ENCODE assay signal across 8 cellular contexts in the genomic region with DNA sequence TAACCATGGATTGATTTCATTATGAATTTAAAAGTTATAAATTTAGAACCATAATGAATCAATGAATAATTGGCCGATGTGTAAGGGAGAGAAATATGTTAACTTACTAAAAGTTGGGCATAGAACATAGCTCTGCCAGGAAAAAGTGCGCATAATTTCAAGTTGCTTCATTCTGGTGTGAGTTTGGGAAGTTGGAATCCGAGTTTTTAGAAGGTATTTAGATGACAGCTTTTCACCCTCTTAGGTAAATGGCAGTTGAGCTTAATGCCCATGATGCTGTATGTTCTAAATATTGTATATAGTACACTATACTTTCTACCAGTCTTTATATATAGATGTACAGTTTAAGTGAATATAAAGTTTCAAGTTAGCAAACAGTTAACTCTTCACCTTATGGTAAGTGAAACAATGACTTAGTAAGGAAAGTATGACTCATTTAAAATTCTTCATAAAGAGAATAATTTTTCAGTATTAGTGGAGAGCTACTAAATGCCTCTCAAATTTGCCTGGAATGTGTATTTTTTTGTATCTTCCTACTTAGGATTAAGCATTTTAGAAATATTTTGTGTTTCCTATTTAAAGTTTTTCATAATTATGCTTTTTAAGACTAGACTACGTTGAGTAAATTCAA. TPM values are rescaled to one million over a fixed set of nuclear protein-coding genes. Genes with fewer than 3 reads are reported as not detected.
DNase-seq lines count a peak whose midpoint lies in the region; ATAC-seq lines count a peak whose summit lies in the region.

No MANE protein-coding gene starts in this region.

- no peaks in the 10 kb centered on the region for H3K36me3 Mint-ChIP-seq in T-helper 17 cell (ENCODE audit: low read depth)
- H3K36me3 Mint-ChIP-seq in stimulated activated effector memory CD8-positive, alpha-beta T cell treated with anti-CD3 and anti-CD28 coated beads, Interleukin-12 subunit alpha, Interleukin-12 subunit beta, amount 100 ng/mL, for 72 hours = peaks cover 14% of the 10 kb centered on the region

- H3K9me3 ChIP-seq in T-helper 17 cell (ENCODE audit: control insufficient read depth, low read length, poor library complexity, severe bottlenecking) = no peaks in the 10 kb centered on the region

- intact Hi-C loops in sciatic nerve (cut with DNase I) = no loop called here

- H3K27ac Mint-ChIP-seq in T-helper 17 cell = peak overlapping the region; percentile 74
- peak overlapping the region; percentile 96 for H3K27ac Mint-ChIP-seq in stimulated activated effector memory CD8-positive, alpha-beta T cell treated with anti-CD3 and anti-CD28 coated beads, Interleukin-12 subunit alpha, Interleukin-12 subunit beta, amount 100 ng/mL, for 72 hours

- ATAC-seq in T-helper 17 cell (no peak), sciatic nerve (no peak)
- no peak for ATAC-seq in stimulated activated effector memory CD8-positive, alpha-beta T cell treated with anti-CD3 and anti-CD28 coated beads, Interleukin-12 subunit alpha, Interleukin-12 subunit beta, amount 100 ng/mL, for 72 hours

- peaks cover 26% of the 10 kb centered on the region for H3K4me1 Mint-ChIP-seq in T-helper 17 cell
- H3K4me1 Mint-ChIP-seq in stimulated activated effector memory CD8-positive, alpha-beta T cell treated with anti-CD3 and anti-CD28 coated beads, Interleukin-12 subunit alpha, Interleukin-12 subunit beta, amount 100 ng/mL, for 72 hours = peaks cover 18% of the 10 kb centered on the region

- H3K27me3 Mint-ChIP-seq in T-helper 17 cell = no peaks in the 10 kb centered on the region

- peak overlapping the region; percentile 98 for H3K4me3 Mint-ChIP-seq in T-helper 17 cell
- H3K4me3 Mint-ChIP-seq in stimulated activated effector memory CD8-positive, alpha-beta T cell treated with anti-CD3 and anti-CD28 coated beads, Interleukin-12 subunit alpha, Interleukin-12 subunit beta, amount 100 ng/mL, for 72 hours = peak overlapping the region; percentile 91

- DNase-seq in NOMO-1 treated with DMSO at 0.1 percent for 48 hours (lab: John Stamatoyannopoulos, UW; ENCODE audit: unreplicated experiment) = peak; percentile 13
- no peak for DNase-seq in NOMO-1 treated with dmso at 0.1 percent for 144 hours (lab: John Stamatoyannopoulos, UW; ENCODE audit: unreplicated experiment)
- DNase-seq in T-helper 17 cell = no peak
- DNase-seq in glomerular visceral epithelial cell (ENCODE audit: extremely low spot score) = peak; percentile 17
- DNase-seq in stimulated activated effector memory CD8-positive, alpha-beta T cell treated with anti-CD3 and anti-CD28 coated beads, Interleukin-12 subunit alpha, Interleukin-12 subunit beta, amount 100 ng/mL, for 72 hours (ENCODE audit: low spot score in 2 of 2) = no peak
- DNase-seq in sciatic nerve (ENCODE audit: low spot score) = no peak
- DNase-seq in NCI-H2171 (lab: John Stamatoyannopoulos, UW) = no peak
- no peak for DNase-seq in KG1 (lab: John Stamatoyannopoulos, UW)

- no peaks in the 10 kb centered on the region for H3K9me3 Mint-ChIP-seq in stimulated activated effector memory CD8-positive, alpha-beta T cell treated with anti-CD3 and anti-CD28 coated beads, Interleukin-12 subunit alpha, Interleukin-12 subunit beta, amount 100 ng/mL, for 72 hours

RNA-seq across cellular contexts. Expression of gene C1GALT1, which starts 1.6 kb away (rescaled TPM):
- total RNA-seq in T-helper 17 cell (10 to 100 TPM; 51.4 to 54.2 TPM), sciatic nerve (37.5 TPM)

Comparison
In these comparisons a context has a peak if more than half of its experiments do, and no peak if none do; other contexts are left out.
1. DNase-seq: peak in NOMO-1 treated with DMSO at 0.1 percent for 48 hours (single experiment) and glomerular visceral epithelial cell (single experiment); none in NOMO-1 treated with dmso at 0.1 percent for 144 hours (single experiment), T-helper 17 cell (0 of 3), stimulated activated effector memory CD8-positive, alpha-beta T cell treated with anti-CD3 and anti-CD28 coated beads, Interleukin-12 subunit alpha, Interleukin-12 subunit beta, amount 100 ng/mL, for 72 hours (0 of 2), sciatic nerve (single experiment), NCI-H2171 (single experiment) and KG1 (single experiment).